Comparison of ENCODE assay signal across 7 cellular contexts in the genomic region with DNA sequence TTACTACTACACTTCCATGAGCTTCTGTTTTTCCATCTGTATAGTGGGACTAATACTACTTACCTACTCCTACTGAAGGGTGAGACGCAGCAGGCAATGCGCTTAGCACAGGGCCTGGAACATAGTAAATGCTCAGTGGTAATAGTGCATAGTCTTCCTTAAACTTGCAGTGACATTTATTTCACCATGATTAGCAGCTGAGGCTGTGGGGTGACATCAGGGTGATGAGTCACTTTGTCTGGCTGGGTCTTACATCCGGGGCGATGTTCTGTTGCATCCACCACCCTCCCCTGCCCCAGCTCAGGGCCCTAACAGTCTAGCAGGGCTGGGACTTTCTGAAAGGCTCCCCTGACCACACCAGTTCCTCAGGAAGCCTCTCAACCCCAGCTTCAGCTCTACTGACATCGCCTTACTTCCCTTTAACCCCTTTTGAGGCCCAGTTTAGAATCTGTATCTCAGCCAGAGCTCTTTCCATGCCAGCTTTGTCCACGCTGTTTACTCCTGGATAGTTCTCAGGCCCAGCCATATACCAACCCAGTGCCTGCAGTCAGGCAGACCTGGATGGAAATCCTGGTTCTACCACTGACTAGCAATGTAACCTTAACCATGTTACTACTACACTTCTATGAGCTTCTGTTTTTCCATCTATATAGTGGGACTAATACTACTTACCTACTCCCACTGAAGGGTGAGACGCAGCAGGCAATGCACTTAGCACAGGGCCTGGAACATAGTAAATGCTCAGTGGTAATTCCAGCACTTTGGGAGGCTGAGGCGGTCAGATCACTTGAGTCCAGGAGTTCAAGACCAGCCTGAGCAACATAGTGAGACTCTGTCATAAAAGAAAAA.
A peak's percentile ranks its signal among the peaks of the same experiment; 100 is the strongest.
DNase-seq lines count a peak whose midpoint lies in the region; ATAC-seq and TF ChIP-seq lines count a peak whose summit lies in the region.

No MANE protein-coding gene starts in this region.

- no peaks in the 10 kb centered on the region for H3K36me3 ChIP-seq in adrenal gland (replicated peaks in 1 of 2)
- H3K36me3 ChIP-seq in left lung, result no peaks in the 10 kb centered on the region

- intact Hi-C loops in adrenal gland (cut with DNase I), result no loop called here
- intact Hi-C loops in left lung (cut with DNase I), result no loop called here

- no peak overlapping the region for H3K4me3 ChIP-seq in adrenal gland
- H3K4me3 ChIP-seq in left lung, result no peak overlapping the region

- TF ChIP-seq CTCF in adrenal gland (IDR thresholded peaks at IDR 0.05) (no peak), left lung (IDR thresholded peaks at IDR 0.05) (no peak)

- DNase-seq in GM19240 (ENCODE audit: insufficient read length, low spot score), result peak; percentile 73
- DNase-seq in T-cell, result peak; percentile 59 to 92 (median 84)
- peak in 6 of 7 donors; percentile 63 to 84 (median 72) for DNase-seq in adrenal gland
- DNase-seq in left lung, result peak; percentile 89
- DNase-seq in stimulated activated CD8-positive, alpha-beta memory T cell treated with anti-CD3 and anti-CD28 coated beads, Interleukin-4, amount 100 ng/mL, for 1 hour (ENCODE audit: low read depth in 2 of 2, low spot score in 1 of 2), result peak; percentile 60 to 77
- DNase-seq in ecto neural progenitor cell (ENCODE audit: low spot score), result no peak

- H3K9me3 ChIP-seq in adrenal gland (replicated peaks in 1 of 3), result no peaks in the 10 kb centered on the region
- no peaks in the 10 kb centered on the region for H3K9me3 ChIP-seq in left lung

- H3K4me1 ChIP-seq in adrenal gland (replicated peaks in 1 of 2), result peaks cover 3 to 10% of the 10 kb centered on the region in 2 donors
- peaks cover 6 to 75% of the 10 kb centered on the region in 2 donors for H3K4me1 ChIP-seq in left lung

- H3K36me3 Mint-ChIP-seq in T-cell, result no peaks in the 10 kb centered on the region

- H3K27me3 ChIP-seq in adrenal gland (no peaks in the 10 kb centered on the region), left lung (no peaks in the 10 kb centered on the region)

- POLR2A ChIA-PET in T-cell (lab: Charles Lee), result interaction anchor here (0.6 to 1.4 kb wide), 6 partner anchors 10 to 854 kb away, joined by 3 to 9 read pairs (median 5); no protein-coding TSS in a partner anchor

- H3K4me1 Mint-ChIP-seq in T-cell, result peaks cover 49 to 70% (median 59%) of the 10 kb centered on the region in 3 donors

- H3K27ac Mint-ChIP-seq in T-cell, result peak overlapping the region; percentile 90 to 93

- no peaks in the 10 kb centered on the region for H3K9me3 Mint-ChIP-seq in T-cell

- H3K27me3 Mint-ChIP-seq in T-cell, result no peaks in the 10 kb centered on the region

- TF ChIP-seq POLR2A in adrenal gland (IDR thresholded peaks at IDR 0.05), result no peak

- 61 to 78% (median 69%) methylated on average over 7 to 8 of the region's 8 CpGs for WGBS in adrenal gland, 4 donors

- ATAC-seq in HG03342 (IDR thresholded peaks at IDR 0.05; ENCODE audit: unreplicated experiment) (peak; percentile 90), T-cell (replicated peaks in 1 of 4) (peak; percentile 98 to 99 (median 99)), left lung (peak; percentile 85)

- H3K4me3 Mint-ChIP-seq in T-cell, result peak overlapping the region in 2 of 3 donors; percentile 34 to 55

- CTCF ChIA-PET in T-cell (lab: Charles Lee), result interaction anchor here (0.5 to 2.4 kb wide), 15 partner anchors 11 to 552 kb away, joined by 3 to 34 read pairs (median 4); no protein-coding TSS in a partner anchor

- H3K27ac ChIP-seq in adrenal gland, result peak overlapping the region in 3 of 5 donors; percentile 2 to 76 (median 61)
- H3K27ac ChIP-seq in left lung, result peak overlapping the region; percentile 67 to 92
